16 cellular contexts compared by ENCODE assay signal in the genomic region with DNA sequence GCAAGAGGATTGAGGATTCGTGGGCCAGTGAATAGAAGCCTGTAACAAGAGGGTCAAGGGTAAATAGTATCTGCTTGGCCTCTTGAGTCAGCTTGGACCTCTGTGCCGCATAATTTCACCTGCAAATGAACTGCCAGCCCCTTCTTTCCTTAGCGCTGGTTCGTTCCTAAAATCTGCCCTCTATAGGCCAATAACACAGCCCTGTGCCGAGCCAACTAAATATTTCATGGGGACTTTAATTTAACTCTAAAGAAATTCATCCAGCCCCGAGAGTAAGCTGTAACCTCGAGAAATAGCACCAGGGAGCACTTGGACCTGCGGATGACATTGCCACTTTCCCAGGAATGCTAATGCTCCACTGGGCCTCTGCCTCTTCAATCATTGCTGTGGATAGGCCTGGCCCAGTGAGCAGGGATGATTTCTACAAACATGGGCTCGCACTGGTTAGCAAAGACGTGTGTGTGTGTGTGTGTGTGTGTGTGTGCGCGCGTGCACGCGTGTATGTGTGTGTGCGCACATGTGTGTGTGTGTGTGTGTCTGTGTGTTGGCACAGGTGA.
DNase-seq lines count a peak whose midpoint lies in the region; ATAC-seq and TF ChIP-seq lines count a peak whose summit lies in the region.
"Had no signal": no experiment of that assay in that cellular context is flagged by ENCODE, and none has a peak within 500 bp of the region (broad histone marks: within the 10 kb centered on the region; RNA-seq: fewer than 3 reads in every experiment).

No MANE protein-coding gene starts in this region.

- H3K9me3 Mint-ChIP-seq in immature natural killer cell: no peaks in the 10 kb centered on the region
- peaks cover 4% of the 10 kb centered on the region for H3K9me3 Mint-ChIP-seq in type B pancreatic cell
- H3K9me3 Mint-ChIP-seq: CD4-positive, CD25-positive, alpha-beta regulatory T cell had no signal

- no peaks in the 10 kb centered on the region for H3K36me3 ChIP-seq in right atrium auricular region
- H3K36me3 ChIP-seq in WERI-Rb-1: no peaks in the 10 kb centered on the region
- H3K36me3 ChIP-seq in H7 (replicated peaks; ENCODE audit: control insufficient read depth, insufficient read depth, low read length): no peaks in the 10 kb centered on the region

- DNase-seq in left cardiac atrium: no peak
- no peak for DNase-seq in right atrium auricular region (ENCODE audit: low spot score)
- no peak for DNase-seq in WERI-Rb-1
- no peak for DNase-seq in immature natural killer cell
- no peak for DNase-seq in type B pancreatic cell (ENCODE audit: extremely low spot score, unreplicated experiment)
- DNase-seq in DMS153 treated with DMSO at 0.1 percent for 48 hours (lab: John Stamatoyannopoulos, UW; ENCODE audit: unreplicated experiment): no peak
- DNase-seq in NCI-H345 treated with DMSO at 0.1 percent for 48 hours (lab: John Stamatoyannopoulos, UW; ENCODE audit: unreplicated experiment): no peak
- no peak for DNase-seq in H7
- DNase-seq: CD4-positive, CD25-positive, alpha-beta regulatory T cell; KG1; NCI-H1092 treated with DMSO at 0.1 percent for 48 hours; NCI-H187; NCI-H524; SHP77 treated with DMSO at 0.1 percent for 48 hours had no signal

- ATAC-seq in left cardiac atrium: peak; percentile 42 to 65
- ATAC-seq: GM12878 had no signal

- peak overlapping the region in 4 of 6 donors; percentile 60 to 89 (median 75) for H3K27ac Mint-ChIP-seq in immature natural killer cell
- no peak overlapping the region for H3K27ac Mint-ChIP-seq in type B pancreatic cell
- H3K27ac Mint-ChIP-seq: CD4-positive, CD25-positive, alpha-beta regulatory T cell had no signal

- H3K9me3 ChIP-seq in right atrium auricular region (no peaks in the 10 kb centered on the region), WERI-Rb-1 (ENCODE audit: severe bottlenecking) (no peaks in the 10 kb centered on the region)

- peak overlapping the region in 1 of 5 donors; percentile 65 for H3K4me3 Mint-ChIP-seq in immature natural killer cell
- H3K4me3 Mint-ChIP-seq in type B pancreatic cell: no peak overlapping the region
- H3K4me3 Mint-ChIP-seq: CD4-positive, CD25-positive, alpha-beta regulatory T cell had no signal

- intact Hi-C loops in left cardiac atrium (cut with DNase I): no loop called here

- peaks cover 0 to 6% of the 10 kb centered on the region in 2 donors for H3K4me1 ChIP-seq in right atrium auricular region

- H3K27me3 Mint-ChIP-seq in immature natural killer cell (ENCODE audit: low read depth in 3 of 3): peaks cover 0 to 3% (median 2%) of the 10 kb centered on the region in 3 donors
- peaks cover 10% of the 10 kb centered on the region for H3K27me3 Mint-ChIP-seq in type B pancreatic cell

- no peak overlapping the region for H3K27ac ChIP-seq in right atrium auricular region
- H3K27ac ChIP-seq in WERI-Rb-1: no peak overlapping the region; the same call in none of the 2 replicates
- H3K27ac ChIP-seq: HL-60 had no signal

- peaks cover 0 to 4% (median 0%) of the 10 kb centered on the region in 3 donors for H3K36me3 Mint-ChIP-seq in immature natural killer cell
- no peaks in the 10 kb centered on the region for H3K36me3 Mint-ChIP-seq in type B pancreatic cell
- H3K36me3 Mint-ChIP-seq: CD4-positive, CD25-positive, alpha-beta regulatory T cell had no signal

- no peak overlapping the region for H3K4me3 ChIP-seq in right atrium auricular region
- no peak overlapping the region for H3K4me3 ChIP-seq in WERI-Rb-1 (ENCODE audit: low read depth, low read length)
- H3K4me3 ChIP-seq in H7 (ENCODE audit: insufficient read depth, low read depth, low read length): no peak overlapping the region
- H3K4me3 ChIP-seq: GM12878 had no signal

- TF ChIP-seq CTCF in right atrium auricular region (IDR thresholded peaks at IDR 0.05) (no peak), WERI-Rb-1 (IDR thresholded peaks at IDR 0.05; ENCODE audit: low read depth, low read length) (peak; percentile 26; the same call in 1 of the 2 replicates), type B pancreatic cell (conservative IDR thresholded peaks at IDR 0.05) (peak; percentile 19)

- H3K27me3 ChIP-seq in right atrium auricular region (no peaks in the 10 kb centered on the region), WERI-Rb-1 (ENCODE audit: insufficient read depth, low read depth, severe bottlenecking) (no peaks in the 10 kb centered on the region), H7 (ENCODE audit: control insufficient read depth, insufficient read depth, low read length) (no peaks in the 10 kb centered on the region)

- H3K4me1 Mint-ChIP-seq in immature natural killer cell (peaks cover 55 to 74% of the 10 kb centered on the region in 2 donors), type B pancreatic cell (ENCODE audit: unreplicated experiment) (peaks cover 23% of the 10 kb centered on the region)
- H3K4me1 Mint-ChIP-seq: CD4-positive, CD25-positive, alpha-beta regulatory T cell had no signal

Comparison
In these comparisons a context has a peak if more than half of its experiments do, and no peak if none do; other contexts are left out.
1. CTCF ChIP-seq: peak in WERI-Rb-1 (single experiment) and type B pancreatic cell (single experiment); none in right atrium auricular region (0 of 2).